Comparison of ENCODE assay signal across 31 cellular contexts in genomic region chr6:98759459-98759858, GRCh38.
"Had no signal": no experiment of that assay in that cellular context is flagged by ENCODE, and none has a peak within 500 bp of the region (broad histone marks: within the 10 kb centered on the region; RNA-seq: fewer than 3 reads in every experiment).

No MANE protein-coding gene starts in this region.

- H3K27me3 ChIP-seq: ascending aorta, breast epithelium, MG63, Peyer's patch, SJSA1 had no signal

- H3K27ac Mint-ChIP-seq: activated CD4-positive, alpha-beta T cell treated with anti-CD3 and anti-CD28 coated beads, Interleukin-2, amount 10 ng/mL, durations not matched to agents 24 days and 14 days; activated CD8-positive, alpha-beta T cell treated with anti-CD3 and anti-CD28 coated beads for 36 hours; activated naive CD8-positive, alpha-beta T cell treated with anti-CD3 and anti-CD28 coated beads for 36 hours; activated T-cell treated with anti-CD3 and anti-CD28 coated beads, Interleukin-2, amount 50 U/mL, for 72 hours; activated T-helper 17 cell treated with anti-CD3 and anti-CD28 coated beads, Interleukin-2, amount 50 U/mL, for 72 hours had no signal

- DNase-seq: activated CD4-positive, alpha-beta T cell treated with anti-CD3 and anti-CD28 coated beads, Interleukin-2, amount 10 ng/mL, durations not matched to agents 24 days and 14 days; activated CD4-positive, alpha-beta T cell treated with anti-CD3 and anti-CD28 coated beads, Interleukin-2, amount 50 U/mL, for 4 hours; activated CD8-positive, alpha-beta T cell treated with anti-CD3 and anti-CD28 coated beads for 36 hours; activated effector memory CD4-positive, alpha-beta T cell treated with anti-CD3 and anti-CD28 coated beads, Interleukin-2, amount 50 U/mL, for 16 hours; activated naive CD4-positive, alpha-beta T cell; activated naive CD4-positive, alpha-beta T cell treated with anti-CD3 and anti-CD28 coated beads, Interleukin-2, amount 50 U/mL, for 16 hours; activated naive CD8-positive, alpha-beta T cell treated with anti-CD3 and anti-CD28 coated beads for 36 hours; activated T-cell treated with anti-CD3 and anti-CD28 coated beads, Interleukin-2, amount 50 U/mL, for 1 hour; activated T-cell treated with anti-CD3 and anti-CD28 coated beads, Interleukin-2, amount 50 U/mL, for 72 hours; amygdala; MG63; NCI-H1048; NCI-H1105 treated with DMSO at 0.1 percent for 48 hours; NCI-H1436; NCI-H1694; NCI-H2081 treated with DMSO at 0.1 percent for 48 hours; NCI-H226; NCI-H446 treated with DMSO at 0.1 percent for 48 hours; NCI-H524; NCI-H69; PC-3; Peyer's patch; RPMI8226; SHP77 treated with DMSO at 0.1 percent for 48 hours; T-helper 1 cell; T-helper 2 cell; T1000 had no signal

- H3K36me3 Mint-ChIP-seq: activated naive CD8-positive, alpha-beta T cell treated with anti-CD3 and anti-CD28 coated beads for 36 hours had no signal

- H3K4me1 ChIP-seq: ascending aorta, breast epithelium, Peyer's patch, SJSA1 had no signal

- H3K27me3 Mint-ChIP-seq: activated CD4-positive, alpha-beta T cell treated with anti-CD3 and anti-CD28 coated beads, Interleukin-2, amount 10 ng/mL, durations not matched to agents 24 days and 14 days had no signal

- H3K9me3 Mint-ChIP-seq: activated CD8-positive, alpha-beta T cell treated with anti-CD3 and anti-CD28 coated beads for 36 hours had no signal

- H3K36me3 ChIP-seq: ascending aorta, breast epithelium, MG63, Peyer's patch, SJSA1 had no signal

- H3K9me3 ChIP-seq: breast epithelium, Peyer's patch, SJSA1 had no signal

- H3K4me3 ChIP-seq: ascending aorta, breast epithelium, MG63, Peyer's patch, SJSA1 had no signal

- ATAC-seq: activated CD8-positive, alpha-beta T cell treated with anti-CD3 and anti-CD28 coated beads for 36 hours; activated T-cell treated with anti-CD3 and anti-CD28 coated beads, Interleukin-2, amount 50 U/mL, for 72 hours; activated T-helper 17 cell treated with anti-CD3 and anti-CD28 coated beads, Interleukin-2, amount 50 U/mL, for 72 hours; PC-3 had no signal

- H3K27ac ChIP-seq: ascending aorta, breast epithelium, Peyer's patch, SJSA1 had no signal

- H3K4me3 Mint-ChIP-seq: activated CD4-positive, alpha-beta T cell treated with anti-CD3 and anti-CD28 coated beads, Interleukin-2, amount 10 ng/mL, durations not matched to agents 24 days and 14 days; activated CD8-positive, alpha-beta T cell treated with anti-CD3 and anti-CD28 coated beads for 36 hours; activated naive CD8-positive, alpha-beta T cell treated with anti-CD3 and anti-CD28 coated beads for 36 hours; activated T-cell treated with anti-CD3 and anti-CD28 coated beads, Interleukin-2, amount 50 U/mL, for 72 hours; activated T-helper 17 cell treated with anti-CD3 and anti-CD28 coated beads, Interleukin-2, amount 50 U/mL, for 72 hours had no signal
